7 cellular contexts compared by ENCODE assay signal in genomic region chr13:43057653-43058317, GRCh38. TPM values are rescaled to one million over a fixed set of nuclear protein-coding genes. Genes with fewer than 3 reads are reported as not detected.
DNase-seq lines count a peak whose midpoint lies in the region; ATAC-seq and TF ChIP-seq lines count a peak whose summit lies in the region.

No MANE protein-coding gene starts in this region.

- no peaks in the 10 kb centered on the region for H3K27me3 ChIP-seq in testis

- peaks cover 9% of the 10 kb centered on the region for H3K36me3 Mint-ChIP-seq in natural killer cell treated with Interleukin-12 subunit alpha and Interleukin-12 subunit beta and Interleukin-15 and Interleukin-18, amount 100 ng/mL, for 72 hours

- ATAC-seq in GM19463 (IDR thresholded peaks at IDR 0.05; ENCODE audit: unreplicated experiment) (peak; percentile 47), GM19035 (IDR thresholded peaks at IDR 0.05; ENCODE audit: unreplicated experiment) (no peak)
- ATAC-seq in natural killer cell treated with Interleukin-12 subunit alpha and Interleukin-12 subunit beta and Interleukin-15 and Interleukin-18, amount 100 ng/mL, for 72 hours, result no peak

- no peak for TF ChIP-seq POLR2A in testis (IDR thresholded peaks at IDR 0.05)

- TF ChIP-seq CTCF in testis (IDR thresholded peaks at IDR 0.05), result no peak

- no peak overlapping the region for H3K4me3 ChIP-seq in testis

- H3K4me3 Mint-ChIP-seq in natural killer cell treated with Interleukin-12 subunit alpha and Interleukin-12 subunit beta and Interleukin-15 and Interleukin-18, amount 100 ng/mL, for 72 hours, result peak overlapping the region; percentile 28

- no peaks in the 10 kb centered on the region for H3K27me3 Mint-ChIP-seq in natural killer cell treated with Interleukin-12 subunit alpha and Interleukin-12 subunit beta and Interleukin-15 and Interleukin-18, amount 100 ng/mL, for 72 hours

- DNase-seq in NCI-H187 treated with DMSO at 0.1 percent for 48 hours (lab: John Stamatoyannopoulos, UW) (peak; percentile 25), astrocyte of the hippocampus (ENCODE audit: low read depth, low spot score) (peak; percentile 62), testis (no peak), NOMO-1 treated with DMSO at 0.1 percent for 48 hours (lab: John Stamatoyannopoulos, UW; ENCODE audit: unreplicated experiment) (no peak)
- DNase-seq in natural killer cell treated with Interleukin-12 subunit alpha and Interleukin-12 subunit beta and Interleukin-15 and Interleukin-18, amount 100 ng/mL, for 72 hours (ENCODE audit: low spot score), result no peak

- H3K9me3 Mint-ChIP-seq in natural killer cell treated with Interleukin-12 subunit alpha and Interleukin-12 subunit beta and Interleukin-15 and Interleukin-18, amount 100 ng/mL, for 72 hours, result peaks cover 3% of the 10 kb centered on the region

- H3K4me1 Mint-ChIP-seq in natural killer cell treated with Interleukin-12 subunit alpha and Interleukin-12 subunit beta and Interleukin-15 and Interleukin-18, amount 100 ng/mL, for 72 hours (ENCODE audit: low read depth in 2 of 2), result peaks cover 46 to 51% of the 10 kb centered on the region in 2 donors

- H3K4me1 ChIP-seq in testis, result peaks cover 20% of the 10 kb centered on the region

- 86 to 92% methylated on average over 3 of the region's 3 CpGs for whole genome bisulfite sequencing in testis, 2 donors

- H3K27ac Mint-ChIP-seq in natural killer cell treated with Interleukin-12 subunit alpha and Interleukin-12 subunit beta and Interleukin-15 and Interleukin-18, amount 100 ng/mL, for 72 hours, result peak overlapping the region; percentile 25 to 47

- intact Hi-C loops in testis (cut with DNase I; ENCODE audit: low total_unique reads), result no loop called here

- H3K36me3 ChIP-seq in testis (ENCODE audit: low read depth, missing control alignments), result no peaks in the 10 kb centered on the region

- H3K27ac ChIP-seq in testis, result peak overlapping the region in 1 of 2 donors; percentile 31

- no peaks in the 10 kb centered on the region for H3K9me3 ChIP-seq in testis

RNA-seq across cellular contexts. Expression of gene DNAJC15, which starts 34.4 kb away (rescaled TPM):
- total RNA-seq in natural killer cell treated with Interleukin-12 subunit alpha and Interleukin-12 subunit beta and Interleukin-15 and Interleukin-18, amount 100 ng/mL, for 72 hours, result 10 to 100 TPM; 17.6 to 21.0 TPM
- total RNA-seq in testis, result 10 to 100 TPM; 11.8 to 17.2 TPM
- polyA plus RNA-seq in testis (ENCODE audit: insufficient read depth, low read depth, low replicate concordance), result 49.8 TPM

Comparison
In these comparisons a context has a peak if more than half of its experiments do, and no peak if none do; other contexts are left out.
1. DNase-seq: peak in NCI-H187 treated with DMSO at 0.1 percent for 48 hours (single experiment) and astrocyte of the hippocampus (single experiment); none in natural killer cell treated with Interleukin-12 subunit alpha and Interleukin-12 subunit beta and Interleukin-15 and Interleukin-18, amount 100 ng/mL, for 72 hours (single experiment), testis (single experiment) and NOMO-1 treated with DMSO at 0.1 percent for 48 hours (single experiment).